25 cellular contexts compared by ENCODE assay signal in genomic region chr3:38059148-38059547, GRCh38. TPM values are rescaled to one million over a fixed set of nuclear protein-coding genes. Genes with fewer than 3 reads are reported as not detected.
"Had no signal": no experiment of that assay in that cellular context is flagged by ENCODE, and none has a peak within 500 bp of the region (broad histone marks: within the 10 kb centered on the region; RNA-seq: fewer than 3 reads in every experiment).

No MANE protein-coding gene starts in this region.

- H3K4me3 Mint-ChIP-seq: activated B cell treated with CpG ODN at 0.5 μM for 24 hours; activated CD4-positive, alpha-beta memory T cell treated with anti-CD3 and anti-CD28 coated beads for 36 hours; activated CD4-positive, alpha-beta T cell treated with anti-CD3 and anti-CD28 coated beads, Interleukin-2, amount 10 ng/mL, durations not matched to agents 7 days and 5 days; activated naive CD4-positive, alpha-beta T cell treated with anti-CD3 and anti-CD28 coated beads for 36 hours; activated naive CD8-positive, alpha-beta T cell; activated T-helper 17 cell treated with anti-CD3 and anti-CD28 coated beads, Interleukin-2, amount 50 U/mL, for 72 hours; brain; IgD-negative memory B cell; T-helper 17 cell had no signal

- H3K9me3 Mint-ChIP-seq: activated B cell treated with CpG ODN at 0.5 μM for 24 hours; activated CD4-positive, alpha-beta memory T cell treated with anti-CD3 and anti-CD28 coated beads for 36 hours; activated CD4-positive, alpha-beta T cell treated with anti-CD3 and anti-CD28 coated beads, Interleukin-2, amount 10 ng/mL, durations not matched to agents 7 days and 5 days; activated naive CD4-positive, alpha-beta T cell treated with anti-CD3 and anti-CD28 coated beads for 36 hours; activated T-helper 17 cell treated with anti-CD3 and anti-CD28 coated beads, Interleukin-2, amount 50 U/mL, for 72 hours had no signal

- ATAC-seq: activated T-helper 17 cell treated with anti-CD3 and anti-CD28 coated beads, Interleukin-2, amount 50 U/mL, for 72 hours; Panc1; T-helper 17 cell had no signal

- H3K36me3 Mint-ChIP-seq: activated CD4-positive, alpha-beta memory T cell treated with anti-CD3 and anti-CD28 coated beads for 36 hours; brain had no signal

- H3K4me1 ChIP-seq: SJSA1 had no signal

- H3K27me3 ChIP-seq: SJSA1 had no signal

- H3K9me3 ChIP-seq: SJSA1 had no signal

- H3K36me3 ChIP-seq: SJSA1 had no signal

- H3K27ac Mint-ChIP-seq: activated B cell treated with CpG ODN at 0.5 μM for 24 hours; activated CD4-positive, alpha-beta memory T cell treated with anti-CD3 and anti-CD28 coated beads for 36 hours; activated CD4-positive, alpha-beta T cell treated with anti-CD3 and anti-CD28 coated beads, Interleukin-2, amount 10 ng/mL, durations not matched to agents 7 days and 5 days; activated naive CD4-positive, alpha-beta T cell treated with anti-CD3 and anti-CD28 coated beads for 36 hours; activated naive CD8-positive, alpha-beta T cell; activated T-helper 17 cell treated with anti-CD3 and anti-CD28 coated beads, Interleukin-2, amount 50 U/mL, for 72 hours; brain; IgD-negative memory B cell; T-helper 17 cell had no signal

- H3K4me3 ChIP-seq: SJSA1 had no signal

- DNase-seq: activated B cell treated with CpG ODN at 0.5 μM for 24 hours; activated CD4-positive, alpha-beta memory T cell treated with anti-CD3 and anti-CD28 coated beads for 36 hours; activated CD4-positive, alpha-beta T cell treated with anti-CD3 and anti-CD28 coated beads, Interleukin-2, amount 10 ng/mL, durations not matched to agents 7 days and 5 days; activated CD8-positive, alpha-beta memory T cell treated with anti-CD3 and anti-CD28 coated beads for 24 hours; activated gamma-delta T cell; activated naive CD4-positive, alpha-beta T cell treated with anti-CD3 and anti-CD28 coated beads for 36 hours; activated T-cell treated with anti-CD3 and anti-CD28 coated beads, Interleukin-2, amount 50 U/mL, for 48 hours; amygdala; MM.1S; NCI-H1105 treated with DMSO at 0.1 percent for 48 hours; NCI-H1436 treated with DMSO at 0.1 percent for 48 hours; NCI-H187; NCI-H2081; NCI-H226; NCI-H526; Right ventricle myocardium superior; T-helper 17 cell; T-helper 9 cell had no signal

- H3K4me1 Mint-ChIP-seq: activated B cell treated with CpG ODN at 0.5 μM for 24 hours, brain, T-helper 17 cell had no signal

- H3K27ac ChIP-seq: RWPE1, SJSA1 had no signal

- H3K27me3 Mint-ChIP-seq: activated CD4-positive, alpha-beta memory T cell treated with anti-CD3 and anti-CD28 coated beads for 36 hours; activated CD4-positive, alpha-beta T cell treated with anti-CD3 and anti-CD28 coated beads, Interleukin-2, amount 10 ng/mL, durations not matched to agents 7 days and 5 days; activated naive CD8-positive, alpha-beta T cell; activated T-helper 17 cell treated with anti-CD3 and anti-CD28 coated beads, Interleukin-2, amount 50 U/mL, for 72 hours; IgD-negative memory B cell; T-helper 17 cell had no signal

RNA-seq across cellular contexts. Expression of gene DLEC1, which starts 20.1 kb away (rescaled TPM):
- total RNA-seq: SJSA1 had no signal
